Comparison of ENCODE assay signal across 8 cellular contexts in the genomic region with DNA sequence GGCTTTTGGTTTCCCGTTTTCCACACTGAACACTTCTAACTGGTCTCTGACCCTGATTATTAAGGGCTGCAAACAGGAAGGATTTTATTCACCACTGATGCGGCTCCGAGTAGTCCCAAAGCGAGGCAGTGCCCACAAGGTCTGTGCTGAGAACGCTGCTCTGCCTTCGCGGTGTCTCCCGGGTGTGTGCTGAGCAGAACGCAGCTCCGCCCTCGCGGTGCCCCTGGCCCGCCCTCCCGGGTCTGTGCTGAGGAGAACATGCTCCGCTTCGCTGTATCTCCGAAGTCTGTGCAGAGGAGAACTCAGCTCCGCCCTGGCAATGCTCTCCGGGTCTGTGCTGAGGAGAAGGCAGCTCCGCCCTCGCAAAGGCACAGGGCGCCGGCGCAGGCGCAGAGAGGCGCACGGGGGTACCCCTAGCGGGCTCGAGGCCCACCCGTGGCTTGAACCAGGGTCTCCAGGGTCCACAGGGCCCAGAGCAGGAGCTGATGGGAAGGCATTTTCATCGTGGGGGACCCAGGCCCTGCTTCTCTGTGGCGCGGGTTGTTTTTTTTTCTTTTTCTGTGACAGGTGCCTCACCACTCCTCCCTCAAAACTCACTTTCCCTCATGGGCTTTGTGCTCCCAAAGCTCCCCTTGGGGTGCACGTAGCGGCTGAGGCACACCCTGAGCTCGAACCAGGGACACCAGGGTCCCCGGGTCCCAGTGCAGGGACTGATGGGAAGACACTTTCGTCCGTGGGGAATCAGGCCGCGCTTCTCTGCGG.
DNase-seq lines count a peak whose midpoint lies in the region; ATAC-seq and TF ChIP-seq lines count a peak whose summit lies in the region.
"Not testable (repeated sequence)": the region's sequence is repeated elsewhere in the genome, so short reads cannot be mapped to it uniquely, and the experiment has no call there.

No MANE protein-coding gene starts in this region.

- ATAC-seq in GM18505 (IDR thresholded peaks at IDR 0.05; ENCODE audit: unreplicated experiment), result not testable (repeated sequence)
- ATAC-seq in activated CD4-positive, CD25-positive, alpha-beta regulatory T cell treated with anti-CD3 and anti-CD28 coated beads, Interleukin-2, amount 50 U/mL, for 24 hours, result peak; percentile 78 to 82
- peak; percentile 50 for ATAC-seq in mucosa of descending colon

- H3K4me3 ChIP-seq in NB4 (ENCODE audit: low read depth, low read length); mucosa of descending colon: not testable (repeated sequence)
- peak overlapping the region; percentile 13 to 54 (median 32) for H3K4me3 ChIP-seq in esophagus squamous epithelium

- TF ChIP-seq CTCF in NB4 (IDR thresholded peaks at IDR 0.05; ENCODE audit: low read depth, low read length); esophagus squamous epithelium (IDR thresholded peaks at IDR 0.05); mucosa of descending colon (IDR thresholded peaks at IDR 0.05): not testable (repeated sequence)

- DNase-seq in NB4 (ENCODE audit: low read depth) (peak; percentile 74), esophagus squamous epithelium (lab: John Stamatoyannopoulos, UW) (peak; percentile 56), mucosa of descending colon (peak; percentile 84 to 95 (median 93)), ureter (ENCODE audit: low spot score) (peak; percentile 90)
- peak; percentile 93 for DNase-seq in activated naive CD4-positive, alpha-beta T cell treated with Interleukin-2 at 50 U/mL for 16 hours
- DNase-seq in stimulated activated CD4-positive, alpha-beta T cell treated with anti-CD3 and anti-CD28 coated beads, Interleukin-2, amount 100 ng/mL, for 4 hours (ENCODE audit: low read depth), result peak; percentile 88

- H3K36me3 ChIP-seq in esophagus squamous epithelium; mucosa of descending colon (ENCODE audit: low read depth): not testable (repeated sequence)

- intact Hi-C loops in esophagus squamous epithelium (cut with DNase I); mucosa of descending colon (cut with DNase I, micrococcal nuclease): not testable (repeated sequence)

- not testable (repeated sequence) for H3K9me3 ChIP-seq in esophagus squamous epithelium, mucosa of descending colon

- H3K27ac ChIP-seq in esophagus squamous epithelium, result peak overlapping the region; percentile 68 to 79 (median 70)

- WGBS in esophagus squamous epithelium, 2 donors, result no CpG with 5 or more reads among the region's 42 CpGs

- TF ChIP-seq POLR2A in GM18505 (IDR thresholded peaks at IDR 0.05; ENCODE audit: borderline replicate concordance, extremely low read depth, insufficient read depth, insufficient read length), result peak; percentile 27
- TF ChIP-seq POLR2A in NB4 (IDR thresholded peaks at IDR 0.05; ENCODE audit: extremely low read depth, insufficient read length); esophagus squamous epithelium (IDR thresholded peaks at IDR 0.05): not testable (repeated sequence)

- H3K27me3 ChIP-seq in esophagus squamous epithelium, result not testable (repeated sequence)

- H3K4me1 ChIP-seq in esophagus squamous epithelium, result peaks cover 0 to 24% (median 0%) of the 10 kb centered on the region in 3 donors
- not testable (repeated sequence) for H3K4me1 ChIP-seq in mucosa of descending colon (ENCODE audit: low read depth)
